Comparison of ENCODE assay signal across 20 cellular contexts in the genomic region with DNA sequence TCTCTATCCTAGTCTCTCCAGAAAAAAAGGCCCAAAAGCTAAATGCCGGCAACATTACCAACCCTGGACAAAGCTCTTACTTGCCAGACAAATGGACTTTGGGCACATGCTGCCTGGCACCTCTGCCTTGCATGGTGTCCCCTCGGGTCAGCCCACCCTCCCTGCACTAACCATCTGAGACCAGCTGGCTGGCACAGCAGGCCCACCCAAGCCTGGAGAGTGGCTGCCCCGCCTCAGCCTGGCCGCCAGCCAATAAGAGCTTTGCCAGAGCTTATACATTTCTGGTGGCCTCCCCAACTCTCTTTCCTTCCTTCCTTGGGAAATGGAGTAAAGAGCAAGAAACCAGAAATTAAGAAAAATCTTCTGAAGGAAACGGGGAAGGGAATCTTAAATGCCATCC. TPM values are rescaled to one million over a fixed set of nuclear protein-coding genes. Genes with fewer than 3 reads are reported as not detected.
"Had no signal": no experiment of that assay in that cellular context is flagged by ENCODE, and none has a peak within 500 bp of the region (broad histone marks: within the 10 kb centered on the region; RNA-seq: fewer than 3 reads in every experiment).

No MANE protein-coding gene starts in this region.

- H3K27ac Mint-ChIP-seq: activated CD4-positive, alpha-beta T cell treated with anti-CD3 and anti-CD28 coated beads for 36 hours; activated naive CD4-positive, alpha-beta T cell treated with anti-CD3 and anti-CD28 coated beads, Interleukin-2, amount 50 U/mL, for 24 hours; memory B cell; WTC11 had no signal

- H2AFZ ChIP-seq: hepatocyte had no signal

- H3K27me3 ChIP-seq: adrenal gland, cardiac muscle cell, foreskin keratinocyte, hepatocyte, pancreas, right lobe of liver, stomach, upper lobe of right lung had no signal

- H3K27ac ChIP-seq: adrenal gland, cardiac muscle cell, foreskin keratinocyte, hepatocyte, pancreas, right lobe of liver, stomach, upper lobe of right lung had no signal

- H3K4me3 Mint-ChIP-seq: activated CD4-positive, alpha-beta T cell treated with anti-CD3 and anti-CD28 coated beads for 36 hours; activated naive CD4-positive, alpha-beta T cell treated with anti-CD3 and anti-CD28 coated beads, Interleukin-2, amount 50 U/mL, for 24 hours; memory B cell; stimulated activated effector memory CD8-positive, alpha-beta T cell treated with anti-CD3 and anti-CD28 coated beads, Interleukin-12 subunit alpha, Interleukin-12 subunit beta, amount 100 ng/mL, for 72 hours; WTC11 had no signal

- H3K27me3 Mint-ChIP-seq: activated CD4-positive, alpha-beta T cell treated with anti-CD3 and anti-CD28 coated beads for 36 hours; activated naive CD4-positive, alpha-beta T cell treated with anti-CD3 and anti-CD28 coated beads, Interleukin-2, amount 50 U/mL, for 24 hours; memory B cell; naive thymus-derived CD4-positive, alpha-beta T cell had no signal

- H3K4me1 ChIP-seq: adrenal gland, foreskin keratinocyte, pancreas, right lobe of liver, stomach, upper lobe of right lung had no signal

- DNase-seq: activated CD4-positive, alpha-beta T cell treated with anti-CD3 and anti-CD28 coated beads for 36 hours; activated CD4-positive, alpha-beta T cell treated with anti-CD3 and anti-CD28 coated beads, Interleukin-2, amount 50 U/mL, for 48 hours; activated gamma-delta T cell; adrenal gland; foreskin keratinocyte; naive thymus-derived CD4-positive, alpha-beta T cell; pancreas; right lobe of liver; stimulated activated CD4-positive, alpha-beta T cell treated with anti-CD3 and anti-CD28 coated beads, Interleukin-4, amount 100 ng/mL, for 24 hours; stomach; upper lobe of right lung had no signal

- H3K4me2 ChIP-seq: hepatocyte, smooth muscle cell had no signal

- H3K9me3 ChIP-seq: adrenal gland, pancreas, right lobe of liver, upper lobe of right lung had no signal

- H3K79me2 ChIP-seq: hepatocyte had no signal

- H3K9me3 Mint-ChIP-seq: activated naive CD4-positive, alpha-beta T cell treated with anti-CD3 and anti-CD28 coated beads, Interleukin-2, amount 50 U/mL, for 24 hours; stimulated activated effector memory CD8-positive, alpha-beta T cell treated with anti-CD3 and anti-CD28 coated beads, Interleukin-12 subunit alpha, Interleukin-12 subunit beta, amount 100 ng/mL, for 72 hours had no signal

- H3K36me3 ChIP-seq: adrenal gland, cardiac muscle cell, pancreas, right lobe of liver, stomach, upper lobe of right lung had no signal

- H3K36me3 Mint-ChIP-seq: activated naive CD4-positive, alpha-beta T cell treated with anti-CD3 and anti-CD28 coated beads, Interleukin-2, amount 50 U/mL, for 24 hours had no signal

- H3K4me3 ChIP-seq: adrenal gland, cardiac muscle cell, hepatocyte, pancreas, right lobe of liver, smooth muscle cell, stomach, upper lobe of right lung had no signal

- FAIRE-seq: pancreas, TTC549 had no signal

- ATAC-seq: activated CD4-positive, alpha-beta T cell treated with anti-CD3 and anti-CD28 coated beads for 36 hours; foreskin keratinocyte; naive thymus-derived CD4-positive, alpha-beta T cell; pancreas; right lobe of liver; upper lobe of right lung had no signal

RNA-seq across cellular contexts. Expression of gene MCHR1, which starts 24.4 kb away (rescaled TPM):
- total RNA-seq: activated CD4-positive, alpha-beta T cell treated with anti-CD3 and anti-CD28 coated beads for 36 hours; naive thymus-derived CD4-positive, alpha-beta T cell; pulmonary artery endothelial cell; stomach; upper lobe of right lung had no signal
- polyA plus RNA-seq: naive thymus-derived CD4-positive, alpha-beta T cell had no signal
